Comparison of ENCODE assay signal across 10 cellular contexts in genomic region chr3:10594915-10595314, GRCh38.
DNase-seq lines count a peak whose midpoint lies in the region; ATAC-seq and TF ChIP-seq lines count a peak whose summit lies in the region.
"Had no signal": no experiment of that assay in that cellular context is flagged by ENCODE, and none has a peak within 500 bp of the region (broad histone marks: within the 10 kb centered on the region; RNA-seq: fewer than 3 reads in every experiment).

No MANE protein-coding gene starts in this region.

- CTCF ChIA-PET in Caco-2 (lab: Charles Lee) = no interaction called here

- H3K4me1 ChIP-seq in Caco-2 (no peaks in the 10 kb centered on the region), foreskin keratinocyte (no peaks in the 10 kb centered on the region)

- no TSS peak for BruUV-seq in Caco-2 (replicated peaks; lab: Mats Ljungman, UMichigan)

- no peak overlapping the region for H3K27ac Mint-ChIP-seq in Caco-2 (ENCODE audit: unreplicated experiment)

- H3K9me3 ChIP-seq in Caco-2 (no peaks in the 10 kb centered on the region), WERI-Rb-1 (ENCODE audit: severe bottlenecking) (no peaks in the 10 kb centered on the region)
- H3K9me3 ChIP-seq: thoracic aorta had no signal

- no peaks in the 10 kb centered on the region for H3K36me3 Mint-ChIP-seq in Caco-2 (ENCODE audit: insufficient read depth, unreplicated experiment)

- H3K27ac ChIP-seq in foreskin keratinocyte (no peak overlapping the region), WERI-Rb-1 (no peak overlapping the region)
- H3K27ac ChIP-seq: thoracic aorta had no signal

- no peaks in the 10 kb centered on the region for H3K4me1 Mint-ChIP-seq in Caco-2 (ENCODE audit: low read depth, unreplicated experiment)

- TF ChIP-seq EP300 in Ishikawa (IDR thresholded peaks at IDR 0.05; ENCODE audit: borderline replicate concordance) = no peak

- DNase-seq in Caco-2 = peak; percentile 66 to 76
- DNase-seq in activated CD4-positive, alpha-beta T cell treated with anti-CD3 and anti-CD28 coated beads, Interleukin-2, amount 50 U/mL, for 1 hour = peak; percentile 29
- DNase-seq in foreskin keratinocyte = peak in 1 of 2 donors; percentile 33
- peak; percentile 28 for DNase-seq in smooth muscle cell of the brain vasculature (ENCODE audit: low read depth, low spot score)
- DNase-seq in WERI-Rb-1 = no peak

- H3K4me3 Mint-ChIP-seq in Caco-2 (ENCODE audit: unreplicated experiment) = no peak overlapping the region

- H3K36me3 ChIP-seq in Caco-2 (ENCODE audit: control insufficient read depth, insufficient read depth, low read length) (no peaks in the 10 kb centered on the region), WERI-Rb-1 (no peaks in the 10 kb centered on the region)
- H3K36me3 ChIP-seq: thoracic aorta had no signal

- intact Hi-C loops in Caco-2 (cut with micrococcal nuclease; ENCODE audit: unreplicated experiment) = no loop called here

- H3K27me3 ChIP-seq in Caco-2 (replicated peaks; ENCODE audit: control insufficient read depth, insufficient read depth, low read length) (no peaks in the 10 kb centered on the region), foreskin keratinocyte (no peaks in the 10 kb centered on the region), WERI-Rb-1 (ENCODE audit: insufficient read depth, low read depth, severe bottlenecking) (no peaks in the 10 kb centered on the region)
- H3K27me3 ChIP-seq: dorsolateral prefrontal cortex had no signal

- POLR2A ChIA-PET in Caco-2 (lab: Charles Lee) = no interaction called here

- peak; percentile 87 for ATAC-seq in foreskin keratinocyte
- no peak for ATAC-seq in GM21390 (IDR thresholded peaks at IDR 0.05; ENCODE audit: unreplicated experiment)
- ATAC-seq in GM18517 (IDR thresholded peaks at IDR 0.05; ENCODE audit: unreplicated experiment) = no peak

- TF ChIP-seq RAD21 in Ishikawa (IDR thresholded peaks at IDR 0.05; ENCODE audit: low read depth) = no peak

- peaks cover 16% of the 10 kb centered on the region for H3K27me3 Mint-ChIP-seq in Caco-2 (ENCODE audit: insufficient read depth, unreplicated experiment)

- TF ChIP-seq CTCF in Caco-2 (IDR thresholded peaks at IDR 0.05; ENCODE audit: insufficient read depth in 1 of 2, low read depth in 1 of 2, low read length in 1 of 2, severe bottlenecking in 1 of 2, unreplicated experiment in 1 of 2) = no peak
- no peak for TF ChIP-seq CTCF in foreskin keratinocyte (conservative IDR thresholded peaks at IDR 0.05)
- no peak for TF ChIP-seq CTCF in WERI-Rb-1 (IDR thresholded peaks at IDR 0.05; ENCODE audit: low read depth, low read length)

- H3K9me3 Mint-ChIP-seq in Caco-2 (ENCODE audit: unreplicated experiment) = no peaks in the 10 kb centered on the region

- no peak overlapping the region for H3K4me3 ChIP-seq in Caco-2 (ENCODE audit: low read depth, low read length)
- no peak overlapping the region for H3K4me3 ChIP-seq in WERI-Rb-1 (ENCODE audit: low read depth, low read length)
- H3K4me3 ChIP-seq: dorsolateral prefrontal cortex, thoracic aorta had no signal

TF ChIP-seq in Ishikawa, 13 proteins besides CTCF, POLR2A, EP300 and RAD21:
- TF ChIP-seq REST (IDR thresholded peaks at IDR 0.05; ENCODE audit: low read depth) (peak; percentile 97), USF1 (IDR thresholded peaks at IDR 0.05) (no peak)
